Comparison of ENCODE assay signal across 18 cellular contexts in genomic region chr20:16541878-16542277, GRCh38.
"Had no signal": no experiment of that assay in that cellular context is flagged by ENCODE, and none has a peak within 500 bp of the region (broad histone marks: within the 10 kb centered on the region; RNA-seq: fewer than 3 reads in every experiment).

No MANE protein-coding gene starts in this region.

- H3K27ac ChIP-seq: colonic mucosa, foreskin keratinocyte, neutrophil, testis, upper lobe of right lung, vagina had no signal

- DNase-seq: colonic mucosa; dermis blood vessel endothelial cell; erythroblast; foreskin keratinocyte; hippocampal formation; kidney glomerular epithelial cell; naive thymus-derived CD4-positive, alpha-beta T cell; nephron progenitor cell; stimulated activated CD4-positive, alpha-beta T cell treated with anti-CD3 and anti-CD28 coated beads, Interleukin-2, amount 100 ng/mL, for 48 hours; stimulated activated naive CD8-positive, alpha-beta T cell treated with anti-CD3 and anti-CD28 coated beads, Interleukin-15, Interleukin-2, amounts not matched to agents 100 U/mL and 50 U/mL, for 24 hours; upper lobe of right lung had no signal

- ATAC-seq: foreskin keratinocyte; naive thymus-derived CD4-positive, alpha-beta T cell; stimulated activated naive CD8-positive, alpha-beta T cell treated with anti-CD3 and anti-CD28 coated beads, Interleukin-15, Interleukin-2, amounts not matched to agents 100 U/mL and 50 U/mL, for 24 hours; upper lobe of right lung had no signal

- FAIRE-seq: endothelial cell of umbilical vein had no signal

- H3K36me3 ChIP-seq: colonic mucosa, heart left ventricle, neutrophil, tibial nerve, upper lobe of right lung, vagina had no signal

- H3K4me3 ChIP-seq: colonic mucosa, heart left ventricle, smooth muscle cell, testis, tibial nerve, upper lobe of right lung, vagina had no signal

- H3K27me3 Mint-ChIP-seq: naive thymus-derived CD4-positive, alpha-beta T cell had no signal

- H3K9me3 ChIP-seq: colonic mucosa, heart left ventricle, neutrophil, testis, tibial nerve, upper lobe of right lung, vagina had no signal

- H3K4me1 Mint-ChIP-seq: nephron progenitor cell had no signal

- H3K4me1 ChIP-seq: foreskin keratinocyte had no signal

- H3K27ac Mint-ChIP-seq: naive thymus-derived CD4-positive, alpha-beta T cell; nephron progenitor cell had no signal

- H3K4me2 ChIP-seq: smooth muscle cell had no signal

- H3K27me3 ChIP-seq: colonic mucosa, foreskin keratinocyte, heart left ventricle, neutrophil, testis, tibial nerve, upper lobe of right lung, vagina had no signal

- H3K9me3 Mint-ChIP-seq: naive thymus-derived CD4-positive, alpha-beta T cell; nephron progenitor cell had no signal

- H3K4me3 Mint-ChIP-seq: naive thymus-derived CD4-positive, alpha-beta T cell; nephron progenitor cell had no signal
